ENCODE assay signal across 23 cellular contexts in the genomic region with DNA sequence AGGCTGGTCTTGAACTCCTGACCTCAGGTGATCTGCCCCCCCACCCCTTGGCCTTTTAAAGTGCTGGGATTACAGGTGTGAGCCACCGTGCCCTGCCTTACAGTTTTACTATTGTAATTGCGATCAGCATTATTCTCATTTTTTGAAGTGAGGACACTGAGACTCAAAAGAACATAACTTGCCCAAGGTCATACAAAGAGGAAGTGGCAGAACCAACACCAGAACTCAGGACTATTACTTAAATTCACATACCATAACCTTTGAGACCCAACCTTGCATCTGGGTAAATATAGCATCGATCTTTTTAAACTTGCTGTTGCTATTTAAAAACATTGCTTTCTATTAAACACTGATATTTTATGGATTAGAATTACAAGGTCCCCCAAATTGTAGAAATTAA. TPM values are rescaled to one million over a fixed set of nuclear protein-coding genes. Genes with fewer than 3 reads are reported as not detected.
DNase-seq lines count a peak whose midpoint lies in the region; ATAC-seq, FAIRE-seq and TF ChIP-seq lines count a peak whose summit lies in the region.
"Had no signal": no experiment of that assay in that cellular context is flagged by ENCODE, and none has a peak within 500 bp of the region (broad histone marks: within the 10 kb centered on the region; RNA-seq: fewer than 3 reads in every experiment).

No MANE protein-coding gene starts in this region.

- no peak for TF ChIP-seq RAD21 in K562 (CRISPR knock-in tag; conservative IDR thresholded peaks at IDR 0.05 in 1 of 2, IDR thresholded peaks at IDR 0.05 in 1 of 2)

- no peaks in the 10 kb centered on the region for H4K20me1 ChIP-seq in Karpas-422 (ENCODE audit: insufficient read depth, low read depth, low read length)
- no peaks in the 10 kb centered on the region for H4K20me1 ChIP-seq in K562 (replicated peaks; ENCODE audit: control insufficient read depth, insufficient read depth, low read length)

- no peak overlapping the region for H3K4me3 ChIP-seq in Karpas-422 (ENCODE audit: low read length)
- H3K4me3 ChIP-seq in Panc1 (ENCODE audit: low read depth in 2 of 2, low read length in 2 of 2): no peak overlapping the region
- no peak overlapping the region for H3K4me3 ChIP-seq in K562
- H3K4me3 ChIP-seq: HAP-1 had no signal

- H3K27ac ChIP-seq in Karpas-422 (ENCODE audit: low read length) (peak overlapping the region; percentile 99), Panc1 (ENCODE audit: low read length) (peak overlapping the region; percentile 70; the same call in 1 of the 2 replicates), K562 (ENCODE audit: extremely low read depth, low read depth, low read length) (no peak overlapping the region)

- H3K79me2 ChIP-seq in Karpas-422 (ENCODE audit: low read length): no peaks in the 10 kb centered on the region
- no peaks in the 10 kb centered on the region for H3K79me2 ChIP-seq in K562 (ENCODE audit: control insufficient read depth, insufficient read depth, low read length)

- no peaks in the 10 kb centered on the region for H3K9me3 Mint-ChIP-seq in osteocyte (ENCODE audit: unreplicated experiment)
- H3K9me3 Mint-ChIP-seq: HFFc6 had no signal

- peak; percentile 16 for DNase-seq in SKM-1 treated with dmso at 0.1 percent for 144 hours (lab: John Stamatoyannopoulos, UW; ENCODE audit: unreplicated experiment)
- no peak for DNase-seq in SKM-1 (lab: John Stamatoyannopoulos, UW; ENCODE audit: unreplicated experiment)
- peak; percentile 60 for DNase-seq in Karpas-422
- no peak for DNase-seq in Panc1 (ENCODE audit: low read depth, low spot score)
- no peak for DNase-seq in K562 (ENCODE audit: extremely low read depth in 1 of 4, low spot score in 3 of 4)
- DNase-seq in NCI-H1930 (lab: John Stamatoyannopoulos, UW): no peak
- DNase-seq in osteocyte (ENCODE audit: extremely low spot score, unreplicated experiment): no peak
- DNase-seq: C1 segment of cervical spinal cord; Calu3; CD4-positive, alpha-beta memory T cell; COR-L47; DMS153; DND-41; GOT3; HFFc6 had no signal

- H3K4me3 Mint-ChIP-seq in osteocyte (ENCODE audit: unreplicated experiment): no peak overlapping the region
- H3K4me3 Mint-ChIP-seq: CD4-positive, alpha-beta memory T cell; HFFc6 had no signal

- H3K36me3 Mint-ChIP-seq in osteocyte (ENCODE audit: unreplicated experiment): no peaks in the 10 kb centered on the region
- H3K36me3 Mint-ChIP-seq: CD4-positive, alpha-beta memory T cell had no signal

- peaks cover 94% of the 10 kb centered on the region for H3K4me1 ChIP-seq in Karpas-422 (ENCODE audit: low read length)
- H3K4me1 ChIP-seq in Panc1 (ENCODE audit: control insufficient read depth, insufficient read depth, low read length): peaks cover 4% of the 10 kb centered on the region
- no peaks in the 10 kb centered on the region; a peak in 2 of 5 replicates for H3K4me1 ChIP-seq in K562 (replicated peaks in 1 of 2; ENCODE audit: control insufficient read depth in 2 of 2, insufficient read depth in 2 of 2, low read length in 2 of 2)
- H3K4me1 ChIP-seq: HAP-1 had no signal

- TF ChIP-seq CTCF in Panc1 (IDR thresholded peaks at IDR 0.05) (no peak), K562 (IDR thresholded peaks at IDR 0.05 in 2 of 3, conservative IDR thresholded peaks at IDR 0.05 in 1 of 3; ENCODE audit: insufficient read depth in 2 of 3, low read depth in 1 of 3, low read length in 3 of 3) (no peak), osteocyte (IDR thresholded peaks at IDR 0.05) (no peak)

- FAIRE-seq in K562 (lab: Jason Lieb, UNC): no peak
- FAIRE-seq: G401.6, GM18507, H54 had no signal

- H3K9me2 ChIP-seq in Karpas-422 (replicated peaks; ENCODE audit: insufficient read depth, low read length): no peaks in the 10 kb centered on the region

- H3K36me3 ChIP-seq in Karpas-422 (ENCODE audit: insufficient read depth, low read length) (no peaks in the 10 kb centered on the region), Panc1 (ENCODE audit: control insufficient read depth, insufficient read depth, low read length) (no peaks in the 10 kb centered on the region), K562 (ENCODE audit: control insufficient read depth, insufficient read depth, low read length) (no peaks in the 10 kb centered on the region)
- H3K36me3 ChIP-seq: HAP-1 had no signal

- ATAC-seq in Panc1 (no peak), K562 (no peak), GM19023 (IDR thresholded peaks at IDR 0.05; ENCODE audit: unreplicated experiment) (no peak)

- H3K9ac ChIP-seq in Karpas-422 (ENCODE audit: low read length) (no peak overlapping the region), K562 (ENCODE audit: insufficient read depth in 1 of 2, low read depth in 2 of 2, low read length in 2 of 2) (no peak overlapping the region)

- intact Hi-C loops in Panc1 (cut with micrococcal nuclease; ENCODE audit: unreplicated experiment): no loop called here
- intact Hi-C loops in K562 (cut with micrococcal nuclease): no loop called here

- H3K9me3 ChIP-seq in Karpas-422 (ENCODE audit: low read length): no peaks in the 10 kb centered on the region
- no peaks in the 10 kb centered on the region for H3K9me3 ChIP-seq in Panc1 (ENCODE audit: control insufficient read depth, insufficient read depth, low read depth, low read length)
- H3K9me3 ChIP-seq in K562 (replicated peaks; ENCODE audit: control insufficient read depth, insufficient read depth, low read depth, low read length): no peaks in the 10 kb centered on the region
- H3K9me3 ChIP-seq: HAP-1 had no signal

- H3K4me2 ChIP-seq in Karpas-422 (ENCODE audit: low read depth, low read length, poor library complexity, severe bottlenecking): peak overlapping the region; percentile 62
- H3K4me2 ChIP-seq in K562 (ENCODE audit: insufficient read depth, low read length): no peak overlapping the region

- no peak overlapping the region for H2AFZ ChIP-seq in Karpas-422 (ENCODE audit: low read length)
- no peak overlapping the region for H2AFZ ChIP-seq in K562 (ENCODE audit: low read depth, low read length)

- in situ Hi-C loops in Panc1 (cut with HindIII; ENCODE audit: low pct_unique_long_range_greater_than_20kb, low sequenced_read_pairs) (no loop called here), K562 (cut with MboI) (loop anchor here (10.0 kb wide), 1 partner anchor 445 kb away; no protein-coding TSS in a partner anchor)

- H3K27ac Mint-ChIP-seq in osteocyte (ENCODE audit: unreplicated experiment): no peak overlapping the region
- H3K27ac Mint-ChIP-seq: CD4-positive, alpha-beta memory T cell; HFFc6 had no signal

- H3K9me1 ChIP-seq in K562 (ENCODE audit: control insufficient read depth, insufficient read depth, low read length): no peaks in the 10 kb centered on the region

- 10% methylated on average over 3 of the region's 3 CpGs for WGBS in K562 (ENCODE audit: insufficient coverage, low coverage, missing lambda C conversion rate)

- CTCF ChIA-PET in Panc1 (lab: Charles Lee): no interaction called here
- CTCF ChIA-PET in K562 (lab: Yijun Ruan, JAX; ENCODE audit: low intra/inter-chr PET ratio): no interaction called here

- H3K4me1 Mint-ChIP-seq in osteocyte (ENCODE audit: unreplicated experiment): no peaks in the 10 kb centered on the region
- H3K4me1 Mint-ChIP-seq: CD4-positive, alpha-beta memory T cell had no signal

- TF ChIP-seq POLR2A in K562 (conservative IDR thresholded peaks at IDR 0.05): no peak

- no peaks in the 10 kb centered on the region for H3K27me3 Mint-ChIP-seq in osteocyte (ENCODE audit: unreplicated experiment)

- TF ChIP-seq EP300 in K562 (IDR thresholded peaks at IDR 0.05; ENCODE audit: low read length): no peak

- H3K27me3 ChIP-seq in Karpas-422 (ENCODE audit: low read length): no peaks in the 10 kb centered on the region
- no peaks in the 10 kb centered on the region for H3K27me3 ChIP-seq in Panc1 (ENCODE audit: control insufficient read depth, insufficient read depth, low read length)
- H3K27me3 ChIP-seq in K562 (ENCODE audit: control insufficient read depth in 2 of 2, insufficient read depth in 2 of 2, low read length in 2 of 2): peaks cover 5 to 21% of the 10 kb centered on the region in 2 experiments; a peak in 4 of 5 replicates

- no TSS peak for BruUV-seq in Panc1 (replicated peaks; lab: Mats Ljungman, UMichigan)
- BruUV-seq in K562 (replicated peaks; lab: Mats Ljungman, UMichigan): no TSS peak

- POLR2A ChIA-PET in Panc1 (lab: Charles Lee): no interaction called here
- POLR2A ChIA-PET in K562 (lab: Yijun Ruan, JAX): interaction anchor here (0.7 kb wide), 1 partner anchor 9 kb away, joined by 3 read pairs; no protein-coding TSS in a partner anchor

TF ChIP-seq in K562, 482 proteins besides CTCF, POLR2A, EP300 and RAD21 (continues in another document):
- TF ChIP-seq, protein P1, sequence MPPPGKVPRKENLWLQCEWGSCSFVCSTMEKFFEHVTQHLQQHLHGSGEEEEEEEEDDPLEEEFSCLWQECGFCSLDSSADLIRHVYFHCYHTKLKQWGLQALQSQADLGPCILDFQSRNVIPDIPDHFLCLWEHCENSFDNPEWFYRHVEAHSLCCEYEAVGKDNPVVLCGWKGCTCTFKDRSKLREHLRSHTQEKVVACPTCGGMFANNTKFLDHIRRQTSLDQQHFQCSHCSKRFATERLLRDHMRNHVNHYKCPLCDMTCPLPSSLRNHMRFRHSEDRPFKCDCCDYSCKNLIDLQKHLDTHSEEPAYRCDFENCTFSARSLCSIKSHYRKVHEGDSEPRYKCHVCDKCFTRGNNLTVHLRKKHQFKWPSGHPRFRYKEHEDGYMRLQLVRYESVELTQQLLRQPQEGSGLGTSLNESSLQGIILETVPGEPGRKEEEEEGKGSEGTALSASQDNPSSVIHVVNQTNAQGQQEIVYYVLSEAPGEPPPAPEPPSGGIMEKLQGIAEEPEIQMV (tag; conservative IDR thresholded peaks at IDR 0.05; ENCODE audit: low read depth): no peak

RNA-seq across cellular contexts. Expression of a gene that starts 54.2 kb away (rescaled TPM):
- total RNA-seq in Karpas-422 (2014; rRNA removed; shearing (Covaris generic); ENCODE audit: low replicate concordance): 0.07 TPM in 1 of 2 replicates, not detected in the other
- total RNA-seq in Panc1 (2021; ENCODE audit: unreplicated experiment) (0.44 TPM), K562 (2014; rRNA removed) (not detected in 2 replicates), K562 (2014; rRNA removed; fragmentation: Illumina TruSeq; extraction: Trizol) (not detected in 2 replicates), K562 (2015; rRNA removed; fragmentation: Illumina TruSeq; extraction: Trizol) (not detected in 2 replicates), K562 (2021) (not detected in 2 replicates), osteocyte (not detected in 2 replicates)
- polyA plus RNA-seq in Panc1 (2012; ENCODE audit: insufficient read length): 0.47 TPM
- total RNA-seq in K562 (2011; cell fraction: chromatin; rRNA removed; ENCODE audit: low replicate concordance): not detected in 2 replicates
- total RNA-seq in K562 (2011; cell fraction: nucleolus; rRNA removed): not detected in 2 replicates
- not detected in 2 replicates for total RNA-seq in K562 (2011; cell fraction: nucleoplasm; rRNA removed)
- polyA plus RNA-seq in K562 (2011; rRNA removed) (not detected in 2 replicates), K562 (2014; fragmentation: Illumina TruSeq; extraction: Trizol) (not detected in 2 replicates), K562 (2014; fragmentation: Nextera tagmentation; extraction: Ambion mirVana) (not detected), K562 (2014; rRNA removed) (not detected in 2 replicates)
- polyA plus RNA-seq in K562 (2011; cell fraction: cytosol; rRNA removed): 0.06 TPM in 1 of 2 replicates, not detected in the other
- not detected in 2 replicates for polyA plus RNA-seq in K562 (2011; cell fraction: nucleus; rRNA removed)
- polyA plus RNA-seq in K562 (2012): not detected in 2 replicates
- not detected in 2 replicates for polyA minus RNA-seq in K562 (2011; rRNA and poly(A)+ RNA removed)
- not detected in 2 replicates for polyA minus RNA-seq in K562 (2011; cell fraction: cytosol; rRNA and poly(A)+ RNA removed)
- not detected in 2 replicates for polyA minus RNA-seq in K562 (2011; cell fraction: nucleus; rRNA and poly(A)+ RNA removed)
- total RNA-seq: A172; A673; Calu3; CD4-positive, alpha-beta memory T cell; HFFc6 had no signal
- polyA plus RNA-seq: BJ; CD4-positive, alpha-beta memory T cell had no signal

Comparison
In these comparisons a context has a peak if more than half of its experiments do, and no peak if none do; other contexts are left out.
1. DNase-seq: peak in SKM-1 treated with dmso at 0.1 percent for 144 hours (single experiment) and Karpas-422 (single experiment); none in SKM-1 (single experiment), Panc1 (single experiment), K562 (0 of 4), NCI-H1930 (0 of 2) and osteocyte (single experiment).